16 cellular contexts compared by ENCODE assay signal in genomic region chr4:15648600-15648999, GRCh38.
DNase-seq lines count a peak whose midpoint lies in the region; ATAC-seq, FAIRE-seq and TF ChIP-seq lines count a peak whose summit lies in the region.
"Had no signal": no experiment of that assay in that cellular context is flagged by ENCODE, and none has a peak within 500 bp of the region (broad histone marks: within the 10 kb centered on the region; RNA-seq: fewer than 3 reads in every experiment).

No MANE protein-coding gene starts in this region.

- H3K4me3 Mint-ChIP-seq in activated naive CD8-positive, alpha-beta T cell treated with anti-CD3 and anti-CD28 coated beads, Interleukin-2, amount 50 U/mL, for 24 hours: peak overlapping the region; percentile 18
- H3K4me3 Mint-ChIP-seq: activated T-helper 1 cell treated with anti-CD3 and anti-CD28 coated beads, Interleukin-12 subunit alpha, Interleukin-12 subunit beta, Interleukin-2, Interleukin-4 antibody, amounts not matched to agents 30 ng/mL and 10 ng/mL and 1 ng/mL, durations not matched to agents 14 hours and 24 hours and 36 hours had no signal

- peak; percentile 40 for ATAC-seq in GM19372 (IDR thresholded peaks at IDR 0.05; ENCODE audit: low read depth, unreplicated experiment)
- peak; percentile 48 for ATAC-seq in HG02973 (IDR thresholded peaks at IDR 0.05; ENCODE audit: unreplicated experiment)
- peak; percentile 42 for ATAC-seq in activated naive CD8-positive, alpha-beta T cell treated with anti-CD3 and anti-CD28 coated beads, Interleukin-2, amount 50 U/mL, for 24 hours
- ATAC-seq: T-cell, upper lobe of right lung had no signal

- H3K27ac Mint-ChIP-seq in activated naive CD8-positive, alpha-beta T cell treated with anti-CD3 and anti-CD28 coated beads, Interleukin-2, amount 50 U/mL, for 24 hours: peak overlapping the region; percentile 21
- H3K27ac Mint-ChIP-seq: activated T-helper 1 cell treated with anti-CD3 and anti-CD28 coated beads, Interleukin-12 subunit alpha, Interleukin-12 subunit beta, Interleukin-2, Interleukin-4 antibody, amounts not matched to agents 30 ng/mL and 10 ng/mL and 1 ng/mL, durations not matched to agents 14 hours and 24 hours and 36 hours; T-cell had no signal

- no peak overlapping the region for H3K27ac ChIP-seq in caudate nucleus (ENCODE audit: low read depth, low read length)
- H3K27ac ChIP-seq: upper lobe of right lung had no signal

- TF ChIP-seq CTCF in GM12865 (IDR thresholded peaks at IDR 0.05; ENCODE audit: insufficient read depth, low read depth, low read length, missing control alignments): no peak

- no peaks in the 10 kb centered on the region for H3K9me3 Mint-ChIP-seq in activated naive CD8-positive, alpha-beta T cell treated with anti-CD3 and anti-CD28 coated beads, Interleukin-2, amount 50 U/mL, for 24 hours
- H3K9me3 Mint-ChIP-seq: activated T-helper 1 cell treated with anti-CD3 and anti-CD28 coated beads, Interleukin-12 subunit alpha, Interleukin-12 subunit beta, Interleukin-2, Interleukin-4 antibody, amounts not matched to agents 30 ng/mL and 10 ng/mL and 1 ng/mL, durations not matched to agents 14 hours and 24 hours and 36 hours; T-cell had no signal

- peaks cover under 1% of the 10 kb centered on the region for H3K36me3 Mint-ChIP-seq in activated naive CD8-positive, alpha-beta T cell treated with anti-CD3 and anti-CD28 coated beads, Interleukin-2, amount 50 U/mL, for 24 hours (ENCODE audit: low read depth)

- DNase-seq in GM12865 (ENCODE audit: low read depth) (peak; percentile 21), HK-2 (ENCODE audit: unreplicated experiment) (no peak), caudate nucleus (lab: John Stamatoyannopoulos, UW) (no peak), HTR-8/SVneo (ENCODE audit: insufficient read length, low spot score) (no peak)
- no peak for DNase-seq in activated naive CD8-positive, alpha-beta T cell treated with anti-CD3 and anti-CD28 coated beads, Interleukin-2, amount 50 U/mL, for 24 hours
- no peak for DNase-seq in stimulated activated naive CD4-positive, alpha-beta T cell (lab: John Stamatoyannopoulos, UW)
- DNase-seq: NCI-H1105 treated with DMSO at 0.1 percent for 48 hours; NCI-H510A treated with DMSO at 0.1 percent for 48 hours; posterior cingulate gyrus; stimulated activated CD8-positive, alpha-beta memory T cell treated with anti-CD3 and anti-CD28 coated beads, Interleukin-4, amount 100 ng/mL, for 48 hours; T-cell; upper lobe of right lung had no signal

- no peak overlapping the region for H3K4me3 ChIP-seq in GM12865 (ENCODE audit: low read depth, low read length)
- H3K4me3 ChIP-seq: upper lobe of right lung had no signal

- FAIRE-seq in HTR-8/SVneo (lab: Jason Lieb, UNC): no peak
- FAIRE-seq: frontal cortex had no signal

- H3K27me3 Mint-ChIP-seq in activated naive CD8-positive, alpha-beta T cell treated with anti-CD3 and anti-CD28 coated beads, Interleukin-2, amount 50 U/mL, for 24 hours: no peaks in the 10 kb centered on the region
- H3K27me3 Mint-ChIP-seq: T-cell had no signal

- H3K4me1 Mint-ChIP-seq in activated naive CD8-positive, alpha-beta T cell treated with anti-CD3 and anti-CD28 coated beads, Interleukin-2, amount 50 U/mL, for 24 hours: peaks cover 60% of the 10 kb centered on the region
